ENCODE assay signal across 10 cellular contexts in the genomic region with DNA sequence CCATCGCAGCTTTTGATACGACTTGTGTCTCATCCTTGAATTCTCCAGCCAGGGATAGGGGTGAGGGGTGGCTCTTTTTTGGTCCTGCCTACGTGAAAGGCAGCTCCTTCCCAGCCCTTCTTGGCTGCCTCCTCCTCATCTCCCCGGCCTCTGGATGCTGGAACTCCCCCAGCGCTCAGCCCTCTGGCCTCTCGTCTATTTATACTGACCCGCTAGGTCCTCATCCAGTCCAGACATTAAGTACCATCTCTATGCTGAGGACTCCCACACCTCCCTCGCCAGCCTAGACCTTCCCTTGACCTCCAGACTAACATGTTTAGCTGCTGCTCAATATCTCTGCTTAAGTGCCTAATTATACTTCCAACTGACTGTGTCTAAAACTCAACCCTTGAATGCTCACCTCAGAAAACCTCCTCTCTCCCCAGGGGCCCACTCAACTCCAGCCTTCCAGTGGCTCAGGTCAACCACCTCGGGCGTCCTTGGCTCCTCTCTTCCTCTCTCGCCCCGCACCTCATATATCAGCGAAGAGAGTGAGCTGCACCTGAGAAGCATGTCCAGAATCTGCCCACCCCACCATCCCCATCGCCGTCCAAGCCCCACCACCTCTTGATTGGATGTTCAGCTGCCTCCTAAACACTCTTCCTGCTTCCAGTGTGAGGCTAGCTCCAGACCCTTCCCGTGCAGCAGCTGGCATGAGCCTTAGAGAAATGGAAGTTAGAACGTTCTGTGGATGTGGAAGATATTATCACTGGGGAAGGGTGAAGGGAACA. TPM values are rescaled to one million over a fixed set of nuclear protein-coding genes. Genes with fewer than 3 reads are reported as not detected.
DNase-seq lines count a peak whose midpoint lies in the region; ATAC-seq and TF ChIP-seq lines count a peak whose summit lies in the region.
"Had no signal": no experiment of that assay in that cellular context is flagged by ENCODE, and none has a peak within 500 bp of the region (broad histone marks: within the 10 kb centered on the region; RNA-seq: fewer than 3 reads in every experiment).

No MANE protein-coding gene starts in this region.

- no peaks in the 10 kb centered on the region for H3K27me3 ChIP-seq in naive thymus-derived CD4-positive, alpha-beta T cell (ENCODE audit: control insufficient read depth in 2 of 2, insufficient read depth in 2 of 2, low read length in 2 of 2)
- H3K27me3 ChIP-seq in upper lobe of right lung = no peaks in the 10 kb centered on the region
- H3K27me3 ChIP-seq: hepatocyte had no signal

- CTCF ChIA-PET in activated naive CD4-positive, alpha-beta T cell treated with anti-CD3 and anti-CD28 coated beads, Interleukin-2, amount 10 ng/mL, durations not matched to agents 7 days and 5 days (lab: Charles Lee) = interaction anchor here (0.9 to 2.2 kb wide), 6 partner anchors 10 to 97 kb away, joined by 3 to 9 read pairs (median 4); no protein-coding TSS in a partner anchor
- CTCF ChIA-PET in naive thymus-derived CD4-positive, alpha-beta T cell (lab: Charles Lee) = interaction anchor here (0.6 to 2.5 kb wide), 6 partner anchors 19 to 101 kb away, joined by 3 to 12 read pairs (median 4); no protein-coding TSS in a partner anchor

- ATAC-seq in activated naive CD8-positive, alpha-beta T cell treated with anti-CD3 and anti-CD28 coated beads, Interleukin-2, amount 50 U/mL, for 24 hours = no peak
- no peak for ATAC-seq in naive thymus-derived CD4-positive, alpha-beta T cell
- ATAC-seq in upper lobe of right lung = no peak
- ATAC-seq in HG03097 (IDR thresholded peaks at IDR 0.05; ENCODE audit: low FRiP score, unreplicated experiment) = no peak

- peaks cover 63 to 74% of the 10 kb centered on the region in 2 donors for H3K4me1 ChIP-seq in naive thymus-derived CD4-positive, alpha-beta T cell (ENCODE audit: control insufficient read depth in 2 of 2, insufficient read depth in 2 of 2, low read length in 2 of 2)
- H3K4me1 ChIP-seq in upper lobe of right lung = peaks cover 29% of the 10 kb centered on the region

- H3K9me3 ChIP-seq in naive thymus-derived CD4-positive, alpha-beta T cell (ENCODE audit: control insufficient read depth in 2 of 3, low read length in 3 of 3) = no peaks in the 10 kb centered on the region
- H3K9me3 ChIP-seq in upper lobe of right lung = no peaks in the 10 kb centered on the region

- H3K27ac Mint-ChIP-seq in activated naive CD4-positive, alpha-beta T cell treated with anti-CD3 and anti-CD28 coated beads, Interleukin-2, amount 10 ng/mL, durations not matched to agents 7 days and 5 days = peak overlapping the region; percentile 96
- peak overlapping the region; percentile 87 for H3K27ac Mint-ChIP-seq in activated naive CD8-positive, alpha-beta T cell treated with anti-CD3 and anti-CD28 coated beads, Interleukin-2, amount 50 U/mL, for 24 hours
- H3K27ac Mint-ChIP-seq in naive thymus-derived CD4-positive, alpha-beta T cell = peak overlapping the region; percentile 94 to 100 (median 99)

- peak overlapping the region; percentile 77 for H3K27ac ChIP-seq in naive thymus-derived CD4-positive, alpha-beta T cell (ENCODE audit: low read depth, low read length)
- H3K27ac ChIP-seq in upper lobe of right lung = peak overlapping the region; percentile 48
- H3K27ac ChIP-seq: hepatocyte, VCaP had no signal

- in situ Hi-C loops in ACHN (cut with HindIII; ENCODE audit: low pct_ligation_motif_present, low pct_unique_long_range_greater_than_20kb, low sequenced_read_pairs) = no loop called here

- no peak for TF ChIP-seq CTCF in upper lobe of right lung (IDR thresholded peaks at IDR 0.05)

- H3K9me3 Mint-ChIP-seq in activated naive CD4-positive, alpha-beta T cell treated with anti-CD3 and anti-CD28 coated beads, Interleukin-2, amount 10 ng/mL, durations not matched to agents 7 days and 5 days = no peaks in the 10 kb centered on the region
- H3K9me3 Mint-ChIP-seq in activated naive CD8-positive, alpha-beta T cell treated with anti-CD3 and anti-CD28 coated beads, Interleukin-2, amount 50 U/mL, for 24 hours = no peaks in the 10 kb centered on the region
- H3K9me3 Mint-ChIP-seq in naive thymus-derived CD4-positive, alpha-beta T cell = peaks cover 0 to 4% (median 0%) of the 10 kb centered on the region in 11 donors

- intact Hi-C loops in naive thymus-derived CD4-positive, alpha-beta T cell (cut with micrococcal nuclease) = loop anchor here (1.0 to 10.0 kb wide), 11 partner anchors 16 to 1131 kb away; a partner anchor contains a TSS
- intact Hi-C loops in upper lobe of right lung (cut with DNase I) = no loop called here
- intact Hi-C loops in posterior cingulate gyrus (cut with DNase I) = no loop called here

- peak overlapping the region; percentile 27 for H3K4me3 ChIP-seq in naive thymus-derived CD4-positive, alpha-beta T cell (ENCODE audit: low read length)
- H3K4me3 ChIP-seq in upper lobe of right lung = no peak overlapping the region
- H3K4me3 ChIP-seq: hepatocyte had no signal

- H3K36me3 Mint-ChIP-seq in activated naive CD4-positive, alpha-beta T cell treated with anti-CD3 and anti-CD28 coated beads, Interleukin-2, amount 10 ng/mL, durations not matched to agents 7 days and 5 days = peaks cover 7% of the 10 kb centered on the region
- no peaks in the 10 kb centered on the region for H3K36me3 Mint-ChIP-seq in activated naive CD8-positive, alpha-beta T cell treated with anti-CD3 and anti-CD28 coated beads, Interleukin-2, amount 50 U/mL, for 24 hours (ENCODE audit: low read depth)
- peaks cover 0 to 9% (median 5%) of the 10 kb centered on the region in 5 donors for H3K36me3 Mint-ChIP-seq in naive thymus-derived CD4-positive, alpha-beta T cell

- no peaks in the 10 kb centered on the region for H3K27me3 Mint-ChIP-seq in activated naive CD4-positive, alpha-beta T cell treated with anti-CD3 and anti-CD28 coated beads, Interleukin-2, amount 10 ng/mL, durations not matched to agents 7 days and 5 days
- no peaks in the 10 kb centered on the region for H3K27me3 Mint-ChIP-seq in activated naive CD8-positive, alpha-beta T cell treated with anti-CD3 and anti-CD28 coated beads, Interleukin-2, amount 50 U/mL, for 24 hours
- no peaks in the 10 kb centered on the region for H3K27me3 Mint-ChIP-seq in naive thymus-derived CD4-positive, alpha-beta T cell

- peaks cover 62% of the 10 kb centered on the region for H3K4me1 Mint-ChIP-seq in activated naive CD4-positive, alpha-beta T cell treated with anti-CD3 and anti-CD28 coated beads, Interleukin-2, amount 10 ng/mL, durations not matched to agents 7 days and 5 days
- peaks cover 67% of the 10 kb centered on the region for H3K4me1 Mint-ChIP-seq in activated naive CD8-positive, alpha-beta T cell treated with anti-CD3 and anti-CD28 coated beads, Interleukin-2, amount 50 U/mL, for 24 hours
- peaks cover 59 to 71% (median 63%) of the 10 kb centered on the region in 7 donors for H3K4me1 Mint-ChIP-seq in naive thymus-derived CD4-positive, alpha-beta T cell

- no peak for DNase-seq in activated naive CD4-positive, alpha-beta T cell treated with anti-CD3 and anti-CD28 coated beads, Interleukin-2, amount 10 ng/mL, durations not matched to agents 7 days and 5 days
- DNase-seq in activated naive CD4-positive, alpha-beta T cell treated with anti-CD3 and anti-CD28 coated beads, Interleukin-2, amount 50 U/mL, for 16 hours = no peak
- no peak for DNase-seq in activated naive CD8-positive, alpha-beta T cell treated with anti-CD3 and anti-CD28 coated beads, Interleukin-2, amount 50 U/mL, for 24 hours
- DNase-seq in naive thymus-derived CD4-positive, alpha-beta T cell = peak in 1 of 9 donors; percentile 12
- DNase-seq in upper lobe of right lung (peak; percentile 40), ACHN (no peak), posterior cingulate gyrus (no peak)

- H3K4me3 Mint-ChIP-seq in activated naive CD4-positive, alpha-beta T cell treated with anti-CD3 and anti-CD28 coated beads, Interleukin-2, amount 10 ng/mL, durations not matched to agents 7 days and 5 days = peak overlapping the region; percentile 90
- peak overlapping the region; percentile 74 for H3K4me3 Mint-ChIP-seq in activated naive CD8-positive, alpha-beta T cell treated with anti-CD3 and anti-CD28 coated beads, Interleukin-2, amount 50 U/mL, for 24 hours
- H3K4me3 Mint-ChIP-seq in naive thymus-derived CD4-positive, alpha-beta T cell = peak overlapping the region; percentile 53 to 94 (median 84)

- POLR2A ChIA-PET in naive thymus-derived CD4-positive, alpha-beta T cell (lab: Charles Lee) = interaction anchor here (0.6 to 7.8 kb wide), 11 partner anchors 11 to 1626 kb away, joined by 3 to 80 read pairs (median 4); a partner anchor contains a TSS

- H3K36me3 ChIP-seq in naive thymus-derived CD4-positive, alpha-beta T cell (ENCODE audit: control insufficient read depth in 2 of 3, insufficient read depth in 3 of 3, low read length in 3 of 3) = no peaks in the 10 kb centered on the region
- H3K36me3 ChIP-seq in upper lobe of right lung = no peaks in the 10 kb centered on the region

RNA-seq across cellular contexts. Expression of a gene that starts 34.8 kb away (rescaled TPM):
- 1 to 10 TPM in 4 of 5 experiments, under 1 TPM in 1; 0.97 to 4.9 (median 1.6) TPM for total RNA-seq in naive thymus-derived CD4-positive, alpha-beta T cell
- polyA plus RNA-seq in naive thymus-derived CD4-positive, alpha-beta T cell = under 1 TPM in 1 of 2 donors, not detected in 1; 0.58 TPM
- 0.72 TPM for total RNA-seq in upper lobe of right lung

RNA-seq across cellular contexts. Expression of a gene that starts 58.4 kb away (rescaled TPM):
- not detected for total RNA-seq in naive thymus-derived CD4-positive, alpha-beta T cell
- polyA plus RNA-seq in naive thymus-derived CD4-positive, alpha-beta T cell = not detected
- 0.55 TPM for total RNA-seq in upper lobe of right lung
- polyA plus RNA-seq: hepatocyte had no signal

Comparison
In these comparisons a context has a peak if more than half of its experiments do, and no peak if none do; other contexts are left out.
1. intact Hi-C loops: an anchor here in naive thymus-derived CD4-positive, alpha-beta T cell (1.0 to 10.0 kb wide); none called in upper lobe of right lung and posterior cingulate gyrus.